ENCODE assay signal across 8 cellular contexts in genomic region chr1:172746091-172746949, GRCh38.
DNase-seq lines count a peak whose midpoint lies in the region; ATAC-seq and TF ChIP-seq lines count a peak whose summit lies in the region.

No MANE protein-coding gene starts in this region.

- no peak overlapping the region for H3K27ac Mint-ChIP-seq in progenitor cell of endocrine pancreas

- H3K4me3 ChIP-seq in HL-60 (replicated peaks; ENCODE audit: insufficient read depth, low read length) (no peak overlapping the region), esophagus muscularis mucosa (no peak overlapping the region)

- H3K27ac ChIP-seq in HL-60 (replicated peaks) (no peak overlapping the region), esophagus muscularis mucosa (replicated peaks in 1 of 4) (peak overlapping the region; percentile 34 to 69 (median 43))

- H3K9me3 Mint-ChIP-seq in progenitor cell of endocrine pancreas (ENCODE audit: low read depth) = no peaks in the 10 kb centered on the region

- peaks cover 0 to 24% (median 21%) of the 10 kb centered on the region in 4 donors for H3K4me1 ChIP-seq in esophagus muscularis mucosa

- no peaks in the 10 kb centered on the region for H3K36me3 ChIP-seq in esophagus muscularis mucosa

- H3K4me3 Mint-ChIP-seq in progenitor cell of endocrine pancreas (ENCODE audit: low read depth) = no peak overlapping the region

- no peak for TF ChIP-seq EP300 in esophagus muscularis mucosa (IDR thresholded peaks at IDR 0.05)

- no peaks in the 10 kb centered on the region for H3K9me3 ChIP-seq in esophagus muscularis mucosa

- TF ChIP-seq POLR2A in esophagus muscularis mucosa (IDR thresholded peaks at IDR 0.05; ENCODE audit: low read depth) = no peak

- DNase-seq in GM04504 (ENCODE audit: low read depth) (peak; percentile 92), HL-60 (ENCODE audit: low read depth in 1 of 2, low spot score in 1 of 2) (peak; percentile 35 to 83), T-helper 22 cell (ENCODE audit: low read depth) (peak; percentile 23), esophagus muscularis mucosa (ENCODE audit: extremely low spot score) (no peak), pulmonary artery endothelial cell (ENCODE audit: low read depth, low spot score) (peak; percentile 79), NCI-H128 (lab: John Stamatoyannopoulos, UW; ENCODE audit: unreplicated experiment) (no peak), progenitor cell of endocrine pancreas (ENCODE audit: low spot score, unreplicated experiment) (no peak)

- H3K4me1 Mint-ChIP-seq in progenitor cell of endocrine pancreas (ENCODE audit: low read depth) = no peaks in the 10 kb centered on the region

- H3K36me3 Mint-ChIP-seq in progenitor cell of endocrine pancreas (ENCODE audit: insufficient read depth) = no peaks in the 10 kb centered on the region

- ATAC-seq in GM21447 (IDR thresholded peaks at IDR 0.05; ENCODE audit: unreplicated experiment) = peak; percentile 84

- intact Hi-C loops in esophagus muscularis mucosa (cut with DNase I) = loop anchor here (2.0 to 10.0 kb wide), 4 partner anchors 76 to 1078 kb away; partner anchors contain the start of genes CENPL and DARS2

- TF ChIP-seq CTCF in HL-60 (IDR thresholded peaks at IDR 0.05; ENCODE audit: insufficient read depth, low read length) (no peak), esophagus muscularis mucosa (IDR thresholded peaks at IDR 0.05) (no peak), progenitor cell of endocrine pancreas (IDR thresholded peaks at IDR 0.05; ENCODE audit: unreplicated experiment) (no peak)

- H3K27me3 Mint-ChIP-seq in progenitor cell of endocrine pancreas = no peaks in the 10 kb centered on the region

- 39% methylated on average over 3 of the region's 3 CpGs for WGBS in esophagus muscularis mucosa

- H3K27me3 ChIP-seq in HL-60 (ENCODE audit: insufficient read depth, poor library complexity, severe bottlenecking) = no peaks in the 10 kb centered on the region
- H3K27me3 ChIP-seq in esophagus muscularis mucosa = no peaks in the 10 kb centered on the region

Comparison
In these comparisons a context has a peak if more than half of its experiments do, and no peak if none do; other contexts are left out.
1. DNase-seq: peak in GM04504 (single experiment), HL-60 (2 of 2), T-helper 22 cell (single experiment) and pulmonary artery endothelial cell (single experiment); none in esophagus muscularis mucosa (single experiment), NCI-H128 (single experiment) and progenitor cell of endocrine pancreas (single experiment).